ENCODE assay signal across 21 cellular contexts in the genomic region with DNA sequence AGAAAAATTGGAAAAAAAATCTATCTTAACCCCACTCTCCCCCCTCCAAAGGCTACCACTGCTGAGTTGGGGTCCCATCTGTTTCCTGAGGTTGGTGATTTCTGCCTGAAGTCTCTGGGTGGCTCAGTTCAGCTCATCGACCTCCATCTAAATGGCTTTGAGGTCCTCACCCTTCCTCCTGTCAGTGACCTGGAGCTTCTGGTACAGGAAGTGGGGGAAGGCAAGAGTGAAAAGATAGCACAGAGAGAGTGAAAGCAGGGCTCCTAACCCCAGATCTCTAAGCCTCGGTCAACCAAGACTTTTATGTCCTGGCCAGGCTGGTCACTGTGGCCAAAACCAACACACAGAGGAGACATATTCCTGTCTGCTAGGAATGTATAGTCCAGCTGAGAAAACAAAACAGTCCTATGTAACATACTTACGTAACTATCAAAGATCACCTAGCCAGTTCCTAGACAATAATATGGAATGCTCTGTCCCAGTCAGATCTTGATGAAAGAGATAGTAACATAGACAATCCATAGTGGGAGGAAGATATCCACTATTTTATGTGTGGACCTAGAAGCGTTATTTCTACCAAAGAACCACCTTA. TPM values are rescaled to one million over a fixed set of nuclear protein-coding genes. Genes with fewer than 3 reads are reported as not detected.
A peak's percentile ranks its signal among the peaks of the same experiment; 100 is the strongest.
DNase-seq lines count a peak whose midpoint lies in the region; ATAC-seq and TF ChIP-seq lines count a peak whose summit lies in the region.
"Had no signal": no experiment of that assay in that cellular context is flagged by ENCODE, and none has a peak within 500 bp of the region (broad histone marks: within the 10 kb centered on the region; RNA-seq: fewer than 3 reads in every experiment).

No MANE protein-coding gene starts in this region.

- no peaks in the 10 kb centered on the region for H3K4me1 ChIP-seq in H9 (ENCODE audit: insufficient read depth, low read length)
- H3K4me1 ChIP-seq: adrenal gland, uterus had no signal

- DNase-seq in activated naive CD4-positive, alpha-beta T cell treated with Interleukin-2 at 50 U/mL for 16 hours: no peak
- DNase-seq in H9 (peak; percentile 9), sciatic nerve (ENCODE audit: low spot score) (no peak), NCI-H1694 (lab: John Stamatoyannopoulos, UW) (no peak), CD14-positive monocyte (ENCODE audit: low spot score) (no peak)
- no peak for DNase-seq in central memory CD8-positive, alpha-beta T cell (ENCODE audit: low spot score in 2 of 2)
- no peak for DNase-seq in stimulated activated naive CD8-positive, alpha-beta T cell treated with anti-CD3 and anti-CD28 coated beads, Interleukin-15, amount 100 ng/mL, for 72 hours
- DNase-seq: adrenal gland; esophagus squamous epithelium; GF-D8; NCI-H1048; NCI-H2029 treated with DMSO at 0.1 percent for 48 hours; NCI-H446 treated with DMSO at 0.1 percent for 48 hours; stimulated activated CD4-positive, alpha-beta T cell treated with anti-CD3 and anti-CD28 coated beads, Interleukin-2, amount 100 ng/mL, for 24 hours; uterus had no signal

- TF ChIP-seq CTCF in H9 (conservative IDR thresholded peaks at IDR 0.05): no peak
- TF ChIP-seq CTCF in CD14-positive monocyte (IDR thresholded peaks at IDR 0.05): no peak

- intact Hi-C loops in sciatic nerve (cut with DNase I): no loop called here
- intact Hi-C loops in CD14-positive monocyte (cut with micrococcal nuclease): no loop called here

- no peak overlapping the region for H3T11ph ChIP-seq in H9 (ENCODE audit: low read length)

- ATAC-seq in central memory CD8-positive, alpha-beta T cell (replicated peaks; ENCODE audit: extremely low read depth, poor library complexity, severe bottlenecking): no peak
- peak; percentile 46 for ATAC-seq in stimulated activated naive CD8-positive, alpha-beta T cell treated with anti-CD3 and anti-CD28 coated beads, Interleukin-15, amount 100 ng/mL, for 72 hours
- no peak for ATAC-seq in sciatic nerve
- ATAC-seq: HCT116 had no signal

- H3K23ac ChIP-seq in H9 (ENCODE audit: insufficient read length, low read depth, low read length): no peak overlapping the region

- H2BK5ac ChIP-seq in H9 (ENCODE audit: insufficient read length, low read length): no peak overlapping the region

- H3K4ac ChIP-seq in H9 (ENCODE audit: low read depth, low read length): no peak overlapping the region

- H2BK12ac ChIP-seq in H9 (ENCODE audit: insufficient read length, low read depth, low read length): no peak overlapping the region

- no peaks in the 10 kb centered on the region for H3K23me2 ChIP-seq in H9 (ENCODE audit: insufficient read length, low read depth, low read length, poor library complexity, severe bottlenecking)

- no peak overlapping the region for H2AFZ ChIP-seq in H9 (ENCODE audit: low read length)

- H3K56ac ChIP-seq in H9 (ENCODE audit: insufficient read length, low read depth, low read length): no peak overlapping the region

- H3K9me3 ChIP-seq in H9 (ENCODE audit: control insufficient read depth, low read depth, low read length): no peaks in the 10 kb centered on the region
- H3K9me3 ChIP-seq: adrenal gland, esophagus squamous epithelium, uterus had no signal

- H3K9ac ChIP-seq in H9 (ENCODE audit: extremely low read depth, insufficient read length, low read length): no peak overlapping the region

- H3K9me3 Mint-ChIP-seq in activated naive CD4-positive, alpha-beta T cell treated with anti-CD3 and anti-CD28 coated beads, Interleukin-2, amount 50 U/mL, for 24 hours: no peaks in the 10 kb centered on the region
- H3K9me3 Mint-ChIP-seq in H9: no peaks in the 10 kb centered on the region
- no peaks in the 10 kb centered on the region for H3K9me3 Mint-ChIP-seq in central memory CD8-positive, alpha-beta T cell
- H3K9me3 Mint-ChIP-seq in stimulated activated naive CD8-positive, alpha-beta T cell treated with anti-CD3 and anti-CD28 coated beads, Interleukin-15, amount 100 ng/mL, for 72 hours: no peaks in the 10 kb centered on the region
- no peaks in the 10 kb centered on the region for H3K9me3 Mint-ChIP-seq in CD14-positive monocyte
- H3K9me3 Mint-ChIP-seq: IgD-negative memory B cell had no signal

- no peak overlapping the region for H3K4me2 ChIP-seq in H9 (ENCODE audit: insufficient read depth, insufficient read length, low read length)

- H3K4me1 Mint-ChIP-seq in activated naive CD4-positive, alpha-beta T cell treated with anti-CD3 and anti-CD28 coated beads, Interleukin-2, amount 50 U/mL, for 24 hours: peaks cover 90% of the 10 kb centered on the region
- H3K4me1 Mint-ChIP-seq in H9: peaks cover 4 to 5% of the 10 kb centered on the region in 2 experiments
- H3K4me1 Mint-ChIP-seq in central memory CD8-positive, alpha-beta T cell: peaks cover 52% of the 10 kb centered on the region
- peaks cover 61% of the 10 kb centered on the region for H3K4me1 Mint-ChIP-seq in stimulated activated naive CD8-positive, alpha-beta T cell treated with anti-CD3 and anti-CD28 coated beads, Interleukin-15, amount 100 ng/mL, for 72 hours
- peaks cover 8% of the 10 kb centered on the region for H3K4me1 Mint-ChIP-seq in CD14-positive monocyte

- H3K14ac ChIP-seq in H9 (ENCODE audit: insufficient read depth, low read length): no peak overlapping the region

- H3K27ac ChIP-seq in H9 (ENCODE audit: insufficient read length, low read depth, low read length): no peak overlapping the region
- H3K27ac ChIP-seq: adrenal gland, esophagus squamous epithelium, HL-60, uterus had no signal

- H4K8ac ChIP-seq in H9 (replicated peaks; ENCODE audit: insufficient read length, low read depth, low read length): no peak overlapping the region

- H2AK5ac ChIP-seq in H9 (ENCODE audit: insufficient read length, low read length): no peak overlapping the region

- H2BK20ac ChIP-seq in H9 (ENCODE audit: low read depth, low read length, poor library complexity, severe bottlenecking): no peak overlapping the region

- H3K36me3 Mint-ChIP-seq in activated naive CD4-positive, alpha-beta T cell treated with anti-CD3 and anti-CD28 coated beads, Interleukin-2, amount 50 U/mL, for 24 hours: no peaks in the 10 kb centered on the region
- H3K36me3 Mint-ChIP-seq in H9 (ENCODE audit: insufficient read depth in 1 of 3, low read depth in 3 of 3) (no peaks in the 10 kb centered on the region), CD14-positive monocyte (no peaks in the 10 kb centered on the region)
- H3K36me3 Mint-ChIP-seq in central memory CD8-positive, alpha-beta T cell (ENCODE audit: insufficient read depth): no peaks in the 10 kb centered on the region
- H3K36me3 Mint-ChIP-seq: IgD-negative memory B cell had no signal

- no peaks in the 10 kb centered on the region for H3K79me1 ChIP-seq in H9 (ENCODE audit: insufficient read depth, low read depth, low read length, poor library complexity, severe bottlenecking)

- H2BK120ac ChIP-seq in H9 (ENCODE audit: low read depth, low read length, poor library complexity, severe bottlenecking): no peak overlapping the region

- no peaks in the 10 kb centered on the region for H3K79me2 ChIP-seq in H9 (ENCODE audit: insufficient read depth, low read length)

- H3K4me3 Mint-ChIP-seq in activated naive CD4-positive, alpha-beta T cell treated with anti-CD3 and anti-CD28 coated beads, Interleukin-2, amount 50 U/mL, for 24 hours: peak overlapping the region; percentile 76
- no peak overlapping the region for H3K4me3 Mint-ChIP-seq in H9
- H3K4me3 Mint-ChIP-seq in central memory CD8-positive, alpha-beta T cell: peak overlapping the region; percentile 34
- H3K4me3 Mint-ChIP-seq in stimulated activated naive CD8-positive, alpha-beta T cell treated with anti-CD3 and anti-CD28 coated beads, Interleukin-15, amount 100 ng/mL, for 72 hours: peak overlapping the region; percentile 57 to 60
- no peak overlapping the region for H3K4me3 Mint-ChIP-seq in CD14-positive monocyte
- H3K4me3 Mint-ChIP-seq: IgD-negative memory B cell had no signal

- no peaks in the 10 kb centered on the region for H3K27me3 ChIP-seq in H9 (ENCODE audit: insufficient read depth, low read length)
- H3K27me3 ChIP-seq: uterus had no signal

- no peak overlapping the region for H2BK15ac ChIP-seq in H9 (ENCODE audit: low read depth, low read length)

- no CpG with 5 or more reads among the region's 4 CpGs for WGBS in H9 (ENCODE audit: extremely low coverage, insufficient read length, low lambda C conversion rate)

- no peaks in the 10 kb centered on the region for H4K20me1 ChIP-seq in H9 (ENCODE audit: control insufficient read depth, insufficient read depth, insufficient read length)

- H3K18ac ChIP-seq in H9 (ENCODE audit: insufficient read length, low read depth, low read length): no peak overlapping the region

- H3K27ac Mint-ChIP-seq in activated naive CD4-positive, alpha-beta T cell treated with anti-CD3 and anti-CD28 coated beads, Interleukin-2, amount 50 U/mL, for 24 hours: peak overlapping the region; percentile 93
- H3K27ac Mint-ChIP-seq in H9 (no peak overlapping the region), CD14-positive monocyte (no peak overlapping the region)
- peak overlapping the region; percentile 56 for H3K27ac Mint-ChIP-seq in central memory CD8-positive, alpha-beta T cell (ENCODE audit: low read depth)
- peak overlapping the region in 1 of 2 donors; percentile 91 for H3K27ac Mint-ChIP-seq in stimulated activated naive CD8-positive, alpha-beta T cell treated with anti-CD3 and anti-CD28 coated beads, Interleukin-15, amount 100 ng/mL, for 72 hours
- H3K27ac Mint-ChIP-seq: IgD-negative memory B cell had no signal

- H4K5ac ChIP-seq in H9 (ENCODE audit: insufficient read length, low read depth, low read length): no peak overlapping the region

- no peak overlapping the region for H4K91ac ChIP-seq in H9 (ENCODE audit: insufficient read length, low read depth, low read length)

- no peaks in the 10 kb centered on the region for H3K27me3 Mint-ChIP-seq in activated naive CD4-positive, alpha-beta T cell treated with anti-CD3 and anti-CD28 coated beads, Interleukin-2, amount 50 U/mL, for 24 hours
- H3K27me3 Mint-ChIP-seq in H9 (ENCODE audit: low read depth) (peaks cover 15% of the 10 kb centered on the region), CD14-positive monocyte (ENCODE audit: low read depth in 3 of 3) (peaks cover 0 to 10% (median 7%) of the 10 kb centered on the region in 3 donors)
- H3K27me3 Mint-ChIP-seq in central memory CD8-positive, alpha-beta T cell: no peaks in the 10 kb centered on the region
- no peaks in the 10 kb centered on the region for H3K27me3 Mint-ChIP-seq in stimulated activated naive CD8-positive, alpha-beta T cell treated with anti-CD3 and anti-CD28 coated beads, Interleukin-15, amount 100 ng/mL, for 72 hours

RNA-seq across cellular contexts. Expression of a gene that starts 12.3 kb away (rescaled TPM):
- total RNA-seq in H9 (2021) (not detected in 2 replicates), sciatic nerve (not detected)
- not detected for polyA plus RNA-seq in CD14-positive monocyte
- total RNA-seq: glomerular endothelial cell, osteocyte, uterus had no signal
- polyA plus RNA-seq: IgD-negative memory B cell had no signal

RNA-seq across cellular contexts. Expression of a gene that starts 21.3 kb away (rescaled TPM):
- not detected in 2 replicates for total RNA-seq in H9 (2021)
- not detected for total RNA-seq in sciatic nerve
- not detected for polyA plus RNA-seq in CD14-positive monocyte
- total RNA-seq: adrenal gland, glomerular endothelial cell, osteocyte, uterus had no signal
- polyA plus RNA-seq: IgD-negative memory B cell had no signal

RNA-seq across cellular contexts. Expression of a gene that starts 29.4 kb away (rescaled TPM):
- total RNA-seq in H9 (2021) (not detected in 2 replicates), sciatic nerve (0.18 TPM)
- polyA plus RNA-seq in CD14-positive monocyte: not detected
- total RNA-seq: esophagus squamous epithelium, glomerular endothelial cell, osteocyte had no signal
- polyA plus RNA-seq: IgD-negative memory B cell had no signal

RNA-seq across cellular contexts. Expression of a gene that starts 49.5 kb away (rescaled TPM):
- total RNA-seq in H9 (2021) (not detected in 2 replicates), sciatic nerve (1.3 TPM)
- not detected for polyA plus RNA-seq in CD14-positive monocyte
- total RNA-seq: glomerular endothelial cell, osteocyte had no signal
- polyA plus RNA-seq: adrenal gland had no signal

RNA-seq across cellular contexts. Expression of a gene that starts 57.1 kb away (rescaled TPM):
- total RNA-seq in H9 (2021) (not detected in 2 replicates), sciatic nerve (not detected)
- polyA plus RNA-seq in CD14-positive monocyte: not detected
- total RNA-seq: adrenal gland, glomerular endothelial cell, osteocyte, uterus had no signal
- polyA plus RNA-seq: adrenal gland, IgD-negative memory B cell had no signal

Comparison
In these comparisons a context has a peak if more than half of its experiments do, and no peak if none do; other contexts are left out.
1. H3K27ac Mint-ChIP-seq: peak in activated naive CD4-positive, alpha-beta T cell treated with anti-CD3 and anti-CD28 coated beads, Interleukin-2, amount 50 U/mL, for 24 hours (single experiment) and central memory CD8-positive, alpha-beta T cell (single experiment); none in H9 (0 of 3) and CD14-positive monocyte (0 of 7).
2. H3K4me3 Mint-ChIP-seq: peak in activated naive CD4-positive, alpha-beta T cell treated with anti-CD3 and anti-CD28 coated beads, Interleukin-2, amount 50 U/mL, for 24 hours (single experiment), central memory CD8-positive, alpha-beta T cell (single experiment) and stimulated activated naive CD8-positive, alpha-beta T cell treated with anti-CD3 and anti-CD28 coated beads, Interleukin-15, amount 100 ng/mL, for 72 hours (2 of 2); none in H9 (0 of 2) and CD14-positive monocyte (0 of 2).